8 cellular contexts compared by ENCODE assay signal in the genomic region with DNA sequence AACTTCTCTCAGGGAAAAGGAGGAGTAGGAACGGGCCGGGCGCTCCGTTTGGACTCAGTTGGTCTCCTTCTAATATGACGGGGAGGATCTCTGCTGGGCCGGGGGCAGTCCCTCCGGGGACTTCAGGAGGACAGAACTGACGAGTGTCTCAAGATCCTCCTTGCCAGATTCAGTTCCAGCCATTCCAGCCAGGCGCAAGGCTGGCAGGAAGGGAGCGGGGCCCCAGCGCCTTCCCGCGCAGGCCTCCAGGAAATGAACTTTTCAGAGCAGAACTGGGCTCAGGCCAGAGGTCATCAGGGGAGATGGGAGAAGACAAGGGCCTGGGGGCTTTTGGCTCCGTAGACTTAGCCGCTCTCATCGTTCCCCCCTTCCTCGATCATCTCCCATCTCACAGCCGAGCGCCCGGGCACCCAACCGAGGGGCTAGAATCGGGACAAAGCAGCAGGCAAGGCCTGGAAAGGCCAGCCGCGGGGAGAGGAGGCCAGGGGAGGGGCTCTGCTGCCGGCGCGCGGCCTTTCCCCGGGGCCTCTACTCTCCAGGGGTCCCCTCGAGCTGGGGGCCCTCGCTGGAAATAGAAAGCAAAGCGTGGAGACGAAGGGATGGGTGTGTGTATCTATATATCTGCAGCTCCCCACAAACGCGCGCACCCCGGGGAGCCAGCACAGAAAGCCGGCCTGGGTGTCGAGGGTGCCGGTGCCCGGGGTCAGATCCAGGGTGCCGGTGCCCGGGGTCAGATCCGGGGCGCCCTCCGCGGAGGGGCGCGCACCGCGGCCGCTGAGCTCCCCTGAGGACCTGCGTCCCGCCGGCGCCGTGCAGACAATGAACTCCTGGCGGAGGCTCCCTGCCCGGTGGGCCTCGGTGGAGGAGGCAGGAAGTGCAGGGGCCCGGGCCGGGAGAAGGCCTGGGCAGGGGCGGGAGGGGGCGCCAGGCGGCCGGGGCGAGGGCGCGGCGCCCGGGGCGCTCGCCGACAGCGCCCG. TPM values are rescaled to one million over a fixed set of nuclear protein-coding genes. Genes with fewer than 3 reads are reported as not detected.
DNase-seq lines count a peak whose midpoint lies in the region; ATAC-seq, FAIRE-seq and TF ChIP-seq lines count a peak whose summit lies in the region.

No MANE protein-coding gene starts in this region.

- H3K27me3 Mint-ChIP-seq in activated CD4-positive, alpha-beta T cell treated with anti-CD3 and anti-CD28 coated beads for 36 hours: peaks cover 36% of the 10 kb centered on the region

- peak; percentile 22 for DNase-seq in activated CD4-positive, alpha-beta T cell treated with anti-CD3 and anti-CD28 coated beads for 36 hours
- DNase-seq in activated CD4-positive, alpha-beta T cell treated with anti-CD3 and anti-CD28 coated beads for 4 hours: no peak
- peak; percentile 58 for DNase-seq in HuH-7 (ENCODE audit: low spot score)
- no peak for DNase-seq in bronchial epithelial cell (ENCODE audit: low read depth)
- peak; percentile 17 to 21 for DNase-seq in lung microvascular endothelial cell (ENCODE audit: low read depth in 2 of 2)
- DNase-seq in upper lobe of right lung: peak; percentile 71
- DNase-seq in RKO (ENCODE audit: low spot score): no peak
- DNase-seq in NCI-H524 treated with DMSO at 0.1 percent for 48 hours (lab: John Stamatoyannopoulos, UW): no peak

- TF ChIP-seq CTCF in bronchial epithelial cell (IDR thresholded peaks at IDR 0.05; ENCODE audit: insufficient read depth, low read length, severe bottlenecking) (no peak), upper lobe of right lung (IDR thresholded peaks at IDR 0.05) (no peak)

- no peak for FAIRE-seq in bronchial epithelial cell (lab: Jason Lieb, UNC)

- CTCF ChIA-PET in activated CD4-positive, alpha-beta T cell treated with anti-CD3 and anti-CD28 coated beads for 36 hours (lab: Charles Lee): no interaction called here

- peak overlapping the region; percentile 82 for H3K27ac ChIP-seq in upper lobe of right lung

- H3K36me3 ChIP-seq in bronchial epithelial cell (ENCODE audit: control insufficient read depth, insufficient read depth, low read length) (no peaks in the 10 kb centered on the region), upper lobe of right lung (no peaks in the 10 kb centered on the region)

- no peak overlapping the region for H3K27ac Mint-ChIP-seq in activated CD4-positive, alpha-beta T cell treated with anti-CD3 and anti-CD28 coated beads for 36 hours

- POLR2A ChIA-PET in activated CD4-positive, alpha-beta T cell treated with anti-CD3 and anti-CD28 coated beads for 36 hours (lab: Charles Lee): no interaction called here

- H3K27me3 ChIP-seq in bronchial epithelial cell (ENCODE audit: control insufficient read depth, insufficient read depth, low read length): peaks cover 18% of the 10 kb centered on the region
- H3K27me3 ChIP-seq in upper lobe of right lung: peaks cover 13% of the 10 kb centered on the region

- peak overlapping the region; percentile 43 for H3K4me3 ChIP-seq in bronchial epithelial cell (ENCODE audit: low read depth, low read length)
- peak overlapping the region; percentile 66 for H3K4me3 ChIP-seq in upper lobe of right lung

- intact Hi-C loops in activated CD4-positive, alpha-beta T cell treated with anti-CD3 and anti-CD28 coated beads for 36 hours (cut with DNase I, micrococcal nuclease): loop anchor here (5.0 kb wide), 4 partner anchors 68 to 572 kb away; partner anchors contain the start of gene CBLN1 (in 1 of the 2)
- intact Hi-C loops in upper lobe of right lung (cut with DNase I): no loop called here

- H3K9me3 Mint-ChIP-seq in activated CD4-positive, alpha-beta T cell treated with anti-CD3 and anti-CD28 coated beads for 36 hours (ENCODE audit: low read depth): no peaks in the 10 kb centered on the region

- ATAC-seq in activated CD4-positive, alpha-beta T cell treated with anti-CD3 and anti-CD28 coated beads for 36 hours: peak; percentile 21
- ATAC-seq in upper lobe of right lung: peak; percentile 1

- H3K4me1 ChIP-seq in upper lobe of right lung: peaks cover 45% of the 10 kb centered on the region

- no peaks in the 10 kb centered on the region for H3K36me3 Mint-ChIP-seq in activated CD4-positive, alpha-beta T cell treated with anti-CD3 and anti-CD28 coated beads for 36 hours (ENCODE audit: low read depth)

- H3K9me3 ChIP-seq in upper lobe of right lung: no peaks in the 10 kb centered on the region

- peak overlapping the region; percentile 31 for H3K4me3 Mint-ChIP-seq in activated CD4-positive, alpha-beta T cell treated with anti-CD3 and anti-CD28 coated beads for 36 hours

- H3K4me1 Mint-ChIP-seq in activated CD4-positive, alpha-beta T cell treated with anti-CD3 and anti-CD28 coated beads for 36 hours: peaks cover 5% of the 10 kb centered on the region

RNA-seq across cellular contexts. Expression of gene ZNF423, which starts 1.4 kb away (rescaled TPM):
- total RNA-seq in activated CD4-positive, alpha-beta T cell treated with anti-CD3 and anti-CD28 coated beads for 36 hours: not detected
- total RNA-seq in bronchial epithelial cell (under 0.01 TPM in 2 replicates), lung microvascular endothelial cell (3.5 and 6.5 TPM in 2 replicates), upper lobe of right lung (11.9 TPM)

Comparison
In these comparisons a context has a peak if more than half of its experiments do, and no peak if none do; other contexts are left out.
1. DNase-seq: peak in activated CD4-positive, alpha-beta T cell treated with anti-CD3 and anti-CD28 coated beads for 36 hours (single experiment), HuH-7 (single experiment), lung microvascular endothelial cell (2 of 2) and upper lobe of right lung (single experiment); none in activated CD4-positive, alpha-beta T cell treated with anti-CD3 and anti-CD28 coated beads for 4 hours (0 of 2), bronchial epithelial cell (single experiment), RKO (single experiment) and NCI-H524 treated with DMSO at 0.1 percent for 48 hours (single experiment).